Comparison of ENCODE assay signal across 1 cellular context in genomic region chr15:73596214-73596613, GRCh38.
TF ChIP-seq lines count a peak whose summit lies in the region.

No MANE protein-coding gene starts in this region.

TF ChIP-seq in K562, 482 proteins besides CTCF, POLR2A, EP300 and RAD21 (continued from another document):
- no peak for TF ChIP-seq RFX7 (CRISPR knock-in tag; IDR thresholded peaks at IDR 0.05)
- 0 out of 2 replicates have a peak, but pooled peaks have one; percentile 43 for TF ChIP-seq MXI1 (IDR thresholded peaks at IDR 0.05; ENCODE audit: low read depth, low read length)
- TF ChIP-seq SNIP1 (IDR thresholded peaks at IDR 0.05; ENCODE audit: low read depth) = no peak
- TF ChIP-seq DNMT1 (IDR thresholded peaks at IDR 0.05) = no peak
- TF ChIP-seq ZNF431 (CRISPR knock-in tag; IDR thresholded peaks at IDR 0.05) = no peak
- TF ChIP-seq RFX1 (IDR thresholded peaks at IDR 0.05) = peak; percentile 50
- no peak for TF ChIP-seq SLC30A9 (CRISPR knock-in tag; IDR thresholded peaks at IDR 0.05)
TF ChIP-seq in K562: peak in this region for 4.
